1 cellular context compared by ENCODE assay signal in the genomic region with DNA sequence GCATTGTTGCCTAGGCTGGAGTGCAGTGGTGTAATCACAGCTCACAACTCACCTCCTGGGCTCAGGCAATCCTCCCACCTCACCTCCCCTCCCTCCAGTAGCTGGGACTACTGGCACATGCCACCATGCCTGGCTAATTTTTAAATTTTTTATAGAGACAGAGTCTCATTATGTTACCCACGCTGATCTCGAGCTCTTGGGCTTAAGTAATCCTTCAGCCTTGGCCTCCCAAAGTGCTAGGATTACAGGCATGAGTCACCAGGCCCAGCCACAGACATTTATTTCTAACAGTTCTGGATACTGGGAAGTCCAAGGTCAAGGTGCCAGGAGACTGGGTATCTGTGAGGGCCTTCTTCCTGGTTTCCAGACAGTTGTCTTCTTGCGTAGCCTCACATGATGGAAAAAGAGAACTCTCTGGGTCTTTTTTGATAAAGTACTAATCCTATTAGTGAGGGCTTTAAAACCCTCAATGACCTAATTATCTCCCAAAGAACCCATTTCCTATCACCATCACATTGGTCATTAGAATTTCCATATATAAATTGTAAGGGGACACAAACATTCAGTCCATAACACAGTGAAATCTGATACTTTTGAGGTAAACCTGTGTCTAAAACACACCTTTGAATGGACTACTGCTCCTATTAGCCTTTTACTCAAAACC.
A peak's percentile ranks its signal among the peaks of the same experiment; 100 is the strongest.
TF ChIP-seq lines count a peak whose summit lies in the region.

No MANE protein-coding gene starts in this region.

TF ChIP-seq in HEK293, 187 proteins besides CTCF, POLR2A, EP300 and RAD21 (continued from another document and continues in another):
- TF ChIP-seq, protein P1, sequence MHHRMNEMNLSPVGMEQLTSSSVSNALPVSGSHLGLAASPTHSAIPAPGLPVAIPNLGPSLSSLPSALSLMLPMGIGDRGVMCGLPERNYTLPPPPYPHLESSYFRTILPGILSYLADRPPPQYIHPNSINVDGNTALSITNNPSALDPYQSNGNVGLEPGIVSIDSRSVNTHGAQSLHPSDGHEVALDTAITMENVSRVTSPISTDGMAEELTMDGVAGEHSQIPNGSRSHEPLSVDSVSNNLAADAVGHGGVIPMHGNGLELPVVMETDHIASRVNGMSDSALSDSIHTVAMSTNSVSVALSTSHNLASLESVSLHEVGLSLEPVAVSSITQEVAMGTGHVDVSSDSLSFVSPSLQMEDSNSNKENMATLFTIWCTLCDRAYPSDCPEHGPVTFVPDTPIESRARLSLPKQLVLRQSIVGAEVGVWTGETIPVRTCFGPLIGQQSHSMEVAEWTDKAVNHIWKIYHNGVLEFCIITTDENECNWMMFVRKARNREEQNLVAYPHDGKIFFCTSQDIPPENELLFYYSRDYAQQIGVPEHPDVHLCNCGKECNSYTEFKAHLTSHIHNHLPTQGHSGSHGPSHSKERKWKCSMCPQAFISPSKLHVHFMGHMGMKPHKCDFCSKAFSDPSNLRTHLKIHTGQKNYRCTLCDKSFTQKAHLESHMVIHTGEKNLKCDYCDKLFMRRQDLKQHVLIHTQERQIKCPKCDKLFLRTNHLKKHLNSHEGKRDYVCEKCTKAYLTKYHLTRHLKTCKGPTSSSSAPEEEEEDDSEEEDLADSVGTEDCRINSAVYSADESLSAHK (tag by site-specific recombination; IDR thresholded peaks at IDR 0.05), result no peak
- TF ChIP-seq ZNF530 (tag by site-specific recombination; IDR thresholded peaks at IDR 0.05; ENCODE audit: low read depth) (no peak), ZFHX2 (tag by site-specific recombination; conservative IDR thresholded peaks at IDR 0.05) (peak; percentile 62), ZNF391 (tag by site-specific recombination; IDR thresholded peaks at IDR 0.05; ENCODE audit: borderline replicate concordance, low read depth) (no peak), ZNF544 (tag by site-specific recombination; IDR thresholded peaks at IDR 0.05) (no peak), ZNF112 (tag by site-specific recombination; IDR thresholded peaks at IDR 0.05) (no peak), SETDB1 (IDR thresholded peaks at IDR 0.05; ENCODE audit: insufficient read length, low read length) (no peak), ZNF777 (tag by site-specific recombination; IDR thresholded peaks at IDR 0.05; ENCODE audit: borderline replicate concordance) (no peak), SP2 (tag by site-specific recombination; IDR thresholded peaks at IDR 0.05) (no peak; the same call in 1 of the 2 replicates), KLF8 (tag by site-specific recombination; IDR thresholded peaks at IDR 0.05) (no peak), ZNF837 (tag by site-specific recombination; IDR thresholded peaks at IDR 0.05) (no peak), KLF9 (tag by site-specific recombination; IDR thresholded peaks at IDR 0.05; ENCODE audit: low read depth) (no peak), ZNF426 (tag by site-specific recombination; IDR thresholded peaks at IDR 0.05) (no peak), ZNF23 (tag by site-specific recombination; IDR thresholded peaks at IDR 0.05; ENCODE audit: borderline replicate concordance) (no peak), ZBTB1 (tag by site-specific recombination; IDR thresholded peaks at IDR 0.05) (no peak), KLF7 (tag by site-specific recombination; IDR thresholded peaks at IDR 0.05; ENCODE audit: borderline replicate concordance) (no peak), ZNF548 (tag by site-specific recombination; IDR thresholded peaks at IDR 0.05) (no peak), ZNF19 (tag by site-specific recombination; IDR thresholded peaks at IDR 0.05; ENCODE audit: low read depth) (no peak), GLIS1 (tag by site-specific recombination; IDR thresholded peaks at IDR 0.05) (peak; percentile 85), IKZF3 (tag by site-specific recombination; IDR thresholded peaks at IDR 0.05) (peak; percentile 68), ZNF776 (tag by site-specific recombination; IDR thresholded peaks at IDR 0.05; ENCODE audit: borderline replicate concordance) (no peak), KLF16 (tag by site-specific recombination; IDR thresholded peaks at IDR 0.05) (no peak), MYNN (tag by site-specific recombination; IDR thresholded peaks at IDR 0.05; ENCODE audit: borderline replicate concordance) (no peak), ZEB2 (tag by site-specific recombination; IDR thresholded peaks at IDR 0.05) (0 out of 2 replicates have a peak, but pooled peaks have one; percentile 31), ZNF174 (tag by site-specific recombination; IDR thresholded peaks at IDR 0.05) (no peak), ZNF221 (tag by site-specific recombination; IDR thresholded peaks at IDR 0.05; ENCODE audit: borderline replicate concordance) (no peak), ZNF555 (tag by site-specific recombination; conservative IDR thresholded peaks at IDR 0.05) (no peak), ZNF792 (tag by site-specific recombination; IDR thresholded peaks at IDR 0.05) (no peak), SP7 (tag by site-specific recombination; IDR thresholded peaks at IDR 0.05) (peak; percentile 56), ZNF155 (tag by site-specific recombination; IDR thresholded peaks at IDR 0.05) (no peak), ZBTB21 (tag by site-specific recombination; IDR thresholded peaks at IDR 0.05) (no peak), ZNF843 (tag by site-specific recombination; IDR thresholded peaks at IDR 0.05) (0 out of 2 replicates have a peak, but pooled peaks have one; percentile 22), ZNF146 (tag by site-specific recombination; IDR thresholded peaks at IDR 0.05) (no peak), ZNF324 (tag by site-specific recombination; IDR thresholded peaks at IDR 0.05) (no peak), ZNF335 (tag by site-specific recombination; conservative IDR thresholded peaks at IDR 0.05) (peak; percentile 77), ZNF10 (tag by site-specific recombination; IDR thresholded peaks at IDR 0.05) (0 out of 2 replicates have a peak, but pooled peaks have one; percentile 14), FEZF1 (tag by site-specific recombination; IDR thresholded peaks at IDR 0.05) (no peak), ZBTB8A (tag by site-specific recombination; IDR thresholded peaks at IDR 0.05) (no peak), ZNF239 (tag by site-specific recombination; IDR thresholded peaks at IDR 0.05) (no peak), ZNF37A (tag by site-specific recombination; IDR thresholded peaks at IDR 0.05) (no peak), TRIM28 (IDR thresholded peaks at IDR 0.05; ENCODE audit: borderline replicate concordance, low read length) (no peak), ZBTB7A (tag by site-specific recombination; IDR thresholded peaks at IDR 0.05; ENCODE audit: low read depth) (no peak)
- TF ChIP-seq, protein P2, sequence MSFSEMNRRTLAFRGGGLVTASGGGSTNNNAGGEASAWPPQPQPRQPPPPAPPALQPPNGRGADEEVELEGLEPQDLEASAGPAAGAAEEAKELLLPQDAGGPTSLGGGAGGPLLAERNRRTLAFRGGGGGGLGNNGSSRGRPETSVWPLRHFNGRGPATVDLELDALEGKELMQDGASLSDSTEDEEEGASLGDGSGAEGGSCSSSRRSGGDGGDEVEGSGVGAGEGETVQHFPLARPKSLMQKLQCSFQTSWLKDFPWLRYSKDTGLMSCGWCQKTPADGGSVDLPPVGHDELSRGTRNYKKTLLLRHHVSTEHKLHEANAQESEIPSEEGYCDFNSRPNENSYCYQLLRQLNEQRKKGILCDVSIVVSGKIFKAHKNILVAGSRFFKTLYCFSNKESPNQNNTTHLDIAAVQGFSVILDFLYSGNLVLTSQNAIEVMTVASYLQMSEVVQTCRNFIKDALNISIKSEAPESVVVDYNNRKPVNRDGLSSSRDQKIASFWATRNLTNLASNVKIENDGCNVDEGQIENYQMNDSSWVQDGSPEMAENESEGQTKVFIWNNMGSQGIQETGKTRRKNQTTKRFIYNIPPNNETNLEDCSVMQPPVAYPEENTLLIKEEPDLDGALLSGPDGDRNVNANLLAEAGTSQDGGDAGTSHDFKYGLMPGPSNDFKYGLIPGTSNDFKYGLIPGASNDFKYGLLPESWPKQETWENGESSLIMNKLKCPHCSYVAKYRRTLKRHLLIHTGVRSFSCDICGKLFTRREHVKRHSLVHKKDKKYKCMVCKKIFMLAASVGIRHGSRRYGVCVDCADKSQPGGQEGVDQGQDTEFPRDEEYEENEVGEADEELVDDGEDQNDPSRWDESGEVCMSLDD (tag by site-specific recombination; IDR thresholded peaks at IDR 0.05), result no peak
- TF ChIP-seq, protein P3, sequence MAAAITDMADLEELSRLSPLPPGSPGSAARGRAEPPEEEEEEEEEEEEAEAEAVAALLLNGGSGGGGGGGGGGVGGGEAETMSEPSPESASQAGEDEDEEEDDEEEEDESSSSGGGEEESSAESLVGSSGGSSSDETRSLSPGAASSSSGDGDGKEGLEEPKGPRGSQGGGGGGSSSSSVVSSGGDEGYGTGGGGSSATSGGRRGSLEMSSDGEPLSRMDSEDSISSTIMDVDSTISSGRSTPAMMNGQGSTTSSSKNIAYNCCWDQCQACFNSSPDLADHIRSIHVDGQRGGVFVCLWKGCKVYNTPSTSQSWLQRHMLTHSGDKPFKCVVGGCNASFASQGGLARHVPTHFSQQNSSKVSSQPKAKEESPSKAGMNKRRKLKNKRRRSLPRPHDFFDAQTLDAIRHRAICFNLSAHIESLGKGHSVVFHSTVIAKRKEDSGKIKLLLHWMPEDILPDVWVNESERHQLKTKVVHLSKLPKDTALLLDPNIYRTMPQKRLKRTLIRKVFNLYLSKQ (tag by site-specific recombination; IDR thresholded peaks at IDR 0.05; ENCODE audit: borderline replicate concordance), result no peak
- TF ChIP-seq, protein P4, sequence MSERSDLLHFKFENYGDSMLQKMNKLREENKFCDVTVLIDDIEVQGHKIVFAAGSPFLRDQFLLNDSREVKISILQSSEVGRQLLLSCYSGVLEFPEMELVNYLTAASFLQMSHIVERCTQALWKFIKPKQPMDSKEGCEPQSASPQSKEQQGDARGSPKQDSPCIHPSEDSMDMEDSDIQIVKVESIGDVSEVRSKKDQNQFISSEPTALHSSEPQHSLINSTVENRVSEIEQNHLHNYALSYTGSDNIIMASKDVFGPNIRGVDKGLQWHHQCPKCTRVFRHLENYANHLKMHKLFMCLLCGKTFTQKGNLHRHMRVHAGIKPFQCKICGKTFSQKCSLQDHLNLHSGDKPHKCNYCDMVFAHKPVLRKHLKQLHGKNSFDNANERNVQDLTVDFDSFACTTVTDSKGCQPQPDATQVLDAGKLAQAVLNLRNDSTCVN (tag by site-specific recombination; optimal IDR thresholded peaks at IDR 0.05), result no peak
- TF ChIP-seq, protein P5, sequence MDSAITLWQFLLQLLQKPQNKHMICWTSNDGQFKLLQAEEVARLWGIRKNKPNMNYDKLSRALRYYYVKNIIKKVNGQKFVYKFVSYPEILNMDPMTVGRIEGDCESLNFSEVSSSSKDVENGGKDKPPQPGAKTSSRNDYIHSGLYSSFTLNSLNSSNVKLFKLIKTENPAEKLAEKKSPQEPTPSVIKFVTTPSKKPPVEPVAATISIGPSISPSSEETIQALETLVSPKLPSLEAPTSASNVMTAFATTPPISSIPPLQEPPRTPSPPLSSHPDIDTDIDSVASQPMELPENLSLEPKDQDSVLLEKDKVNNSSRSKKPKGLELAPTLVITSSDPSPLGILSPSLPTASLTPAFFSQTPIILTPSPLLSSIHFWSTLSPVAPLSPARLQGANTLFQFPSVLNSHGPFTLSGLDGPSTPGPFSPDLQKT (IDR thresholded peaks at IDR 0.05; ENCODE audit: borderline replicate concordance, low read depth, low read length), result no peak
- TF ChIP-seq, protein P6, sequence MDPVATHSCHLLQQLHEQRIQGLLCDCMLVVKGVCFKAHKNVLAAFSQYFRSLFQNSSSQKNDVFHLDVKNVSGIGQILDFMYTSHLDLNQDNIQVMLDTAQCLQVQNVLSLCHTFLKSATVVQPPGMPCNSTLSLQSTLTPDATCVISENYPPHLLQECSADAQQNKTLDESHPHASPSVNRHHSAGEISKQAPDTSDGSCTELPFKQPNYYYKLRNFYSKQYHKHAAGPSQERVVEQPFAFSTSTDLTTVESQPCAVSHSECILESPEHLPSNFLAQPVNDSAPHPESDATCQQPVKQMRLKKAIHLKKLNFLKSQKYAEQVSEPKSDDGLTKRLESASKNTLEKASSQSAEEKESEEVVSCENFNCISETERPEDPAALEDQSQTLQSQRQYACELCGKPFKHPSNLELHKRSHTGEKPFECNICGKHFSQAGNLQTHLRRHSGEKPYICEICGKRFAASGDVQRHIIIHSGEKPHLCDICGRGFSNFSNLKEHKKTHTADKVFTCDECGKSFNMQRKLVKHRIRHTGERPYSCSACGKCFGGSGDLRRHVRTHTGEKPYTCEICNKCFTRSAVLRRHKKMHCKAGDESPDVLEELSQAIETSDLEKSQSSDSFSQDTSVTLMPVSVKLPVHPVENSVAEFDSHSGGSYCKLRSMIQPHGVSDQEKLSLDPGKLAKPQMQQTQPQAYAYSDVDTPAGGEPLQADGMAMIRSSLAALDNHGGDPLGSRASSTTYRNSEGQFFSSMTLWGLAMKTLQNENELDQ (tag by site-specific recombination; IDR thresholded peaks at IDR 0.05; ENCODE audit: low read depth), result no peak
- TF ChIP-seq, protein P7, sequence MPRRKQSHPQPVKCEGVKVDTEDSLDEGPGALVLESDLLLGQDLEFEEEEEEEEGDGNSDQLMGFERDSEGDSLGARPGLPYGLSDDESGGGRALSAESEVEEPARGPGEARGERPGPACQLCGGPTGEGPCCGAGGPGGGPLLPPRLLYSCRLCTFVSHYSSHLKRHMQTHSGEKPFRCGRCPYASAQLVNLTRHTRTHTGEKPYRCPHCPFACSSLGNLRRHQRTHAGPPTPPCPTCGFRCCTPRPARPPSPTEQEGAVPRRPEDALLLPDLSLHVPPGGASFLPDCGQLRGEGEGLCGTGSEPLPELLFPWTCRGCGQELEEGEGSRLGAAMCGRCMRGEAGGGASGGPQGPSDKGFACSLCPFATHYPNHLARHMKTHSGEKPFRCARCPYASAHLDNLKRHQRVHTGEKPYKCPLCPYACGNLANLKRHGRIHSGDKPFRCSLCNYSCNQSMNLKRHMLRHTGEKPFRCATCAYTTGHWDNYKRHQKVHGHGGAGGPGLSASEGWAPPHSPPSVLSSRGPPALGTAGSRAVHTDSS (tag by site-specific recombination; IDR thresholded peaks at IDR 0.05), result no peak
- TF ChIP-seq, protein P8, sequence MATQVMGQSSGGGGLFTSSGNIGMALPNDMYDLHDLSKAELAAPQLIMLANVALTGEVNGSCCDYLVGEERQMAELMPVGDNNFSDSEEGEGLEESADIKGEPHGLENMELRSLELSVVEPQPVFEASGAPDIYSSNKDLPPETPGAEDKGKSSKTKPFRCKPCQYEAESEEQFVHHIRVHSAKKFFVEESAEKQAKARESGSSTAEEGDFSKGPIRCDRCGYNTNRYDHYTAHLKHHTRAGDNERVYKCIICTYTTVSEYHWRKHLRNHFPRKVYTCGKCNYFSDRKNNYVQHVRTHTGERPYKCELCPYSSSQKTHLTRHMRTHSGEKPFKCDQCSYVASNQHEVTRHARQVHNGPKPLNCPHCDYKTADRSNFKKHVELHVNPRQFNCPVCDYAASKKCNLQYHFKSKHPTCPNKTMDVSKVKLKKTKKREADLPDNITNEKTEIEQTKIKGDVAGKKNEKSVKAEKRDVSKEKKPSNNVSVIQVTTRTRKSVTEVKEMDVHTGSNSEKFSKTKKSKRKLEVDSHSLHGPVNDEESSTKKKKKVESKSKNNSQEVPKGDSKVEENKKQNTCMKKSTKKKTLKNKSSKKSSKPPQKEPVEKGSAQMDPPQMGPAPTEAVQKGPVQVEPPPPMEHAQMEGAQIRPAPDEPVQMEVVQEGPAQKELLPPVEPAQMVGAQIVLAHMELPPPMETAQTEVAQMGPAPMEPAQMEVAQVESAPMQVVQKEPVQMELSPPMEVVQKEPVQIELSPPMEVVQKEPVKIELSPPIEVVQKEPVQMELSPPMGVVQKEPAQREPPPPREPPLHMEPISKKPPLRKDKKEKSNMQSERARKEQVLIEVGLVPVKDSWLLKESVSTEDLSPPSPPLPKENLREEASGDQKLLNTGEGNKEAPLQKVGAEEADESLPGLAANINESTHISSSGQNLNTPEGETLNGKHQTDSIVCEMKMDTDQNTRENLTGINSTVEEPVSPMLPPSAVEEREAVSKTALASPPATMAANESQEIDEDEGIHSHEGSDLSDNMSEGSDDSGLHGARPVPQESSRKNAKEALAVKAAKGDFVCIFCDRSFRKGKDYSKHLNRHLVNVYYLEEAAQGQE (tag by site-specific recombination; IDR thresholded peaks at IDR 0.05), result no peak
